In genomic region chr1:197744979-197745378, GRCh38 we compare ENCODE assay signal across 26 cellular contexts.
"Had no signal": no experiment of that assay in that cellular context is flagged by ENCODE, and none has a peak within 500 bp of the region (broad histone marks: within the 10 kb centered on the region; RNA-seq: fewer than 3 reads in every experiment).

No MANE protein-coding gene starts in this region.

- H3K27me3 ChIP-seq: foreskin keratinocyte, heart left ventricle, ovary, right lobe of liver, stomach, thyroid gland, upper lobe of left lung, vagina had no signal

- H3K4me3 ChIP-seq: heart left ventricle, ovary, right lobe of liver, stomach, thyroid gland, upper lobe of left lung, vagina had no signal

- H3K4me1 ChIP-seq: foreskin keratinocyte, thyroid gland, vagina had no signal

- DNase-seq: activated CD4-positive, alpha-beta memory T cell treated with anti-CD3 and anti-CD28 coated beads for 36 hours; activated CD4-positive, alpha-beta T cell treated with anti-CD3 and anti-CD28 coated beads, Interleukin-2, amount 10 ng/mL, durations not matched to agents 24 days and 14 days; activated CD4-positive, CD25-positive, alpha-beta regulatory T cell treated with anti-CD3 and anti-CD28 coated beads, Interleukin-2, amount 50 U/mL, for 72 hours; activated CD8-positive, alpha-beta memory T cell treated with anti-CD3 and anti-CD28 coated beads, Interleukin-2, amount 50 U/mL, for 48 hours; activated gamma-delta T cell; activated naive CD4-positive, alpha-beta T cell treated with anti-CD3 and anti-CD28 coated beads, Interleukin-2, amount 10 ng/mL, durations not matched to agents 7 days and 5 days; activated naive CD8-positive, alpha-beta T cell treated with anti-CD3 and anti-CD28 coated beads, Interleukin-2, amount 50 U/mL, for 24 hours; activated T-cell treated with anti-CD3 and anti-CD28 coated beads, Interleukin-2, amount 50 U/mL, for 24 hours; amygdala; caudate nucleus; endodermal cell; foreskin keratinocyte; heart left ventricle; hypothalamus; immature natural killer cell; kidney; ovary; right lobe of liver; stimulated activated CD4-positive, alpha-beta T cell treated with anti-CD3 and anti-CD28 coated beads, Interleukin-4, amount 100 ng/mL, for 1 hour; stomach; T1000; thyroid gland; upper lobe of left lung; WERI-Rb-1 had no signal

- H3K36me3 ChIP-seq: heart left ventricle, ovary, right lobe of liver, stomach, thyroid gland, upper lobe of left lung, vagina, WERI-Rb-1 had no signal

- H3K9me3 ChIP-seq: ovary, right lobe of liver, stomach, thyroid gland, upper lobe of left lung, vagina had no signal

- ATAC-seq: activated naive CD8-positive, alpha-beta T cell treated with anti-CD3 and anti-CD28 coated beads, Interleukin-2, amount 50 U/mL, for 24 hours; esophagus mucosa; foreskin keratinocyte; heart left ventricle; right lobe of liver had no signal

- H3K27ac ChIP-seq: foreskin keratinocyte, heart left ventricle, ovary, right lobe of liver, stomach, thyroid gland, upper lobe of left lung, vagina, WERI-Rb-1 had no signal
